3 cellular contexts compared by ENCODE assay signal in genomic region chr19:8203288-8204120, GRCh38. TPM values are rescaled to one million over a fixed set of nuclear protein-coding genes. Genes with fewer than 3 reads are reported as not detected.
"Had no signal": no experiment of that assay in that cellular context is flagged by ENCODE, and none has a peak within 500 bp of the region (broad histone marks: within the 10 kb centered on the region; RNA-seq: fewer than 3 reads in every experiment).

No MANE protein-coding gene starts in this region.

RNA-seq across cellular contexts. Expression of gene FBN3, which starts 54.1 kb away (rescaled TPM):
- total RNA-seq: activated CD4-positive, alpha-beta T cell treated with anti-CD3 and anti-CD28 coated beads, Interleukin-2, amount 10 ng/mL, durations not matched to agents 7 days and 5 days; omental fat pad; transverse colon had no signal
